27 cellular contexts compared by ENCODE assay signal in genomic region chr7:110621289-110621688, GRCh38.
"Had no signal": no experiment of that assay in that cellular context is flagged by ENCODE, and none has a peak within 500 bp of the region (broad histone marks: within the 10 kb centered on the region; RNA-seq: fewer than 3 reads in every experiment).

No MANE protein-coding gene starts in this region.

- H3K36me3 ChIP-seq: esophagus squamous epithelium, gastrocnemius medialis, heart right ventricle, left lung, lower lobe of right lung had no signal

- ATAC-seq: esophagus mucosa, gastrocnemius medialis, heart right ventricle, left cardiac atrium, left lung, left ventricle myocardium superior, lower lobe of right lung, mucosa of descending colon had no signal

- H3K27ac Mint-ChIP-seq: endodermal cell, mesothelial cell of epicardium had no signal

- H3K27ac ChIP-seq: coronary artery, dorsolateral prefrontal cortex, epithelial cell of prostate, esophagus squamous epithelium, gastrocnemius medialis, heart right ventricle, left lung, lower lobe of right lung had no signal

- H3K9me3 ChIP-seq: esophagus squamous epithelium, gastrocnemius medialis, left lung, mucosa of descending colon had no signal

- H3K9me3 Mint-ChIP-seq: endodermal cell had no signal

- H3K36me3 Mint-ChIP-seq: mesothelial cell of epicardium had no signal

- H3K4me1 ChIP-seq: esophagus squamous epithelium, gastrocnemius medialis, heart right ventricle, left lung, lower lobe of right lung had no signal

- H3K27me3 ChIP-seq: dorsolateral prefrontal cortex, esophagus squamous epithelium, gastrocnemius medialis, heart right ventricle, left lung had no signal

- DNase-seq: dermis blood vessel endothelial cell; dorsolateral prefrontal cortex; effector CD4-positive, alpha-beta T cell; effector memory CD4-positive, alpha-beta T cell; endodermal cell; erythroblast; esophagus squamous epithelium; foreskin fibroblast; foreskin melanocyte; gastrocnemius medialis; glutamatergic neuron; head of caudate nucleus; heart right ventricle; hippocampal formation; left cardiac atrium; left lung; left ventricle myocardium superior; lower lobe of right lung; mesenchymal stem cell; mucosa of descending colon had no signal

- H3K4me1 Mint-ChIP-seq: endodermal cell, mesothelial cell of epicardium had no signal

- H3K4me3 Mint-ChIP-seq: endodermal cell, mesothelial cell of epicardium had no signal

- H3K4me3 ChIP-seq: coronary artery, dorsolateral prefrontal cortex, esophagus squamous epithelium, gastrocnemius medialis, heart right ventricle, left lung, lower lobe of right lung, mucosa of descending colon had no signal

- FAIRE-seq: colon, islet of Langerhans, keratinocyte had no signal
